Comparison of ENCODE assay signal across 23 cellular contexts in the genomic region with DNA sequence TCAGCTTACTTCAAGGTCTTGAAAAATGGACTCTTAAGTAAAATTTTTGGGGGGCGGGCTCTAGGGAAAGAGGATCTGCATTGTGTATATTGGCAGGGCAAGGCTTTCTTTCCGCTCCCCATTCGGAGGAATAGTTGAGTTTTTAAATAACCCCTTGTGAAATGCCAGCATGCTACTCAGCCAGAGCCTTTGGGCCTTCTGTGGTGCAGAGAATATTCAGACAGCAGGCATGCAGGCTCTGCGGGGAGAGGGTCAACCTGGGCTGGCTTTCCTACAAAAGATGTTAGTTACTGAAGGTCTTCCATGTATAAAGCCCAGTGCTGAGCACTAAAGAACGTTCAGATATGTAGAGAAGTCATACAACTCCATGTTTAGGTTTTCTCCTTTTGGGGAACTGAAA. TPM values are rescaled to one million over a fixed set of nuclear protein-coding genes. Genes with fewer than 3 reads are reported as not detected.
A peak's percentile ranks its signal among the peaks of the same experiment; 100 is the strongest.
DNase-seq lines count a peak whose midpoint lies in the region; ATAC-seq and TF ChIP-seq lines count a peak whose summit lies in the region.
"Had no signal": no experiment of that assay in that cellular context is flagged by ENCODE, and none has a peak within 500 bp of the region (broad histone marks: within the 10 kb centered on the region; RNA-seq: fewer than 3 reads in every experiment).

No MANE protein-coding gene starts in this region.

- no peaks in the 10 kb centered on the region for H3K36me3 Mint-ChIP-seq in nephron (ENCODE audit: low read depth)
- H3K36me3 Mint-ChIP-seq in activated T-helper 1 cell treated with anti-CD3 and anti-CD28 coated beads, Interleukin-12 subunit alpha, Interleukin-12 subunit beta, Interleukin-2, Interleukin-4 antibody, amounts not matched to agents 30 ng/mL and 10 ng/mL and 1 ng/mL, durations not matched to agents 14 hours and 24 hours and 36 hours (ENCODE audit: low read depth), result no peaks in the 10 kb centered on the region

- H3K27me3 ChIP-seq in cardiac muscle cell (no peaks in the 10 kb centered on the region), gastroesophageal sphincter (no peaks in the 10 kb centered on the region), uterus (no peaks in the 10 kb centered on the region)
- H3K27me3 ChIP-seq: neutrophil, right lobe of liver, SJCRH30, suprapubic skin had no signal

- TF ChIP-seq POLR2A in gastroesophageal sphincter (IDR thresholded peaks at IDR 0.05), result no peak
- no peak for TF ChIP-seq POLR2A in uterus (IDR thresholded peaks at IDR 0.05)

- peak overlapping the region; percentile 3 to 37 (median 5) for H3K27ac Mint-ChIP-seq in nephron
- H3K27ac Mint-ChIP-seq in activated T-helper 1 cell treated with anti-CD3 and anti-CD28 coated beads, Interleukin-12 subunit alpha, Interleukin-12 subunit beta, Interleukin-2, Interleukin-4 antibody, amounts not matched to agents 30 ng/mL and 10 ng/mL and 1 ng/mL, durations not matched to agents 14 hours and 24 hours and 36 hours, result no peak overlapping the region

- H3K27ac ChIP-seq in cardiac muscle cell, result peak overlapping the region; percentile 52
- peak overlapping the region; percentile 77 to 80 (median 79) for H3K27ac ChIP-seq in gastroesophageal sphincter
- peak overlapping the region; percentile 69 to 80 for H3K27ac ChIP-seq in uterus
- H3K27ac ChIP-seq: C4-2B, neutrophil, right lobe of liver, SJCRH30, suprapubic skin had no signal

- ATAC-seq in Right ventricle myocardium inferior (no peak), gastroesophageal sphincter (peak; percentile 29), HG02763 (IDR thresholded peaks at IDR 0.05; ENCODE audit: unreplicated experiment) (no peak), GM18868 (IDR thresholded peaks at IDR 0.05; ENCODE audit: unreplicated experiment) (no peak)
- ATAC-seq: HCT116, right lobe of liver had no signal

- no peak for TF ChIP-seq EP300 in gastroesophageal sphincter (IDR thresholded peaks at IDR 0.05)

- no peak overlapping the region for H3K4me3 Mint-ChIP-seq in nephron
- no peak overlapping the region for H3K4me3 Mint-ChIP-seq in activated T-helper 1 cell treated with anti-CD3 and anti-CD28 coated beads, Interleukin-12 subunit alpha, Interleukin-12 subunit beta, Interleukin-2, Interleukin-4 antibody, amounts not matched to agents 30 ng/mL and 10 ng/mL and 1 ng/mL, durations not matched to agents 14 hours and 24 hours and 36 hours

- H3K9me3 ChIP-seq in cardiac muscle cell (ENCODE audit: low read depth) (no peaks in the 10 kb centered on the region), gastroesophageal sphincter (no peaks in the 10 kb centered on the region), uterus (no peaks in the 10 kb centered on the region)
- H3K9me3 ChIP-seq: neutrophil, right lobe of liver, SJCRH30, suprapubic skin had no signal

- no peak overlapping the region for H3K4me3 ChIP-seq in cardiac muscle cell
- H3K4me3 ChIP-seq in gastroesophageal sphincter, result peak overlapping the region in 1 of 2 donors; percentile 14
- H3K4me3 ChIP-seq in uterus, result no peak overlapping the region
- H3K4me3 ChIP-seq: right lobe of liver, SJCRH30, suprapubic skin had no signal

- TF ChIP-seq CTCF in cardiac muscle cell (IDR thresholded peaks at IDR 0.05; ENCODE audit: low read depth, low read length) (no peak), gastroesophageal sphincter (IDR thresholded peaks at IDR 0.05) (no peak), nephron (IDR thresholded peaks at IDR 0.05; ENCODE audit: unreplicated experiment in 3 of 3) (no peak), uterus (IDR thresholded peaks at IDR 0.05) (no peak)

- intact Hi-C loops in Right ventricle myocardium inferior (cut with DNase I), result no loop called here
- intact Hi-C loops in uterus (cut with DNase I; ENCODE audit: low total_unique reads), result no loop called here
- intact Hi-C loops in activated T-helper 1 cell treated with anti-CD3 and anti-CD28 coated beads, Interleukin-12 subunit alpha, Interleukin-12 subunit beta, Interleukin-2, Interleukin-4 antibody, amounts not matched to agents 30 ng/mL and 10 ng/mL and 1 ng/mL, durations not matched to agents 14 hours and 24 hours and 36 hours (cut with micrococcal nuclease), result no loop called here

- H3K4me1 ChIP-seq in cardiac muscle cell (ENCODE audit: low read depth) (peaks cover 16% of the 10 kb centered on the region), gastroesophageal sphincter (peaks cover 3 to 62% (median 13%) of the 10 kb centered on the region in 3 donors), uterus (peaks cover 0 to 8% of the 10 kb centered on the region in 2 donors)
- H3K4me1 ChIP-seq: suprapubic skin had no signal

- WGBS in gastroesophageal sphincter (ENCODE audit: low coverage in 1 of 2), 2 donors, result 9 to 31% methylated on average over 5 of the region's 5 CpGs

- no peaks in the 10 kb centered on the region for H3K9me3 Mint-ChIP-seq in nephron
- peaks cover 3% of the 10 kb centered on the region for H3K9me3 Mint-ChIP-seq in activated T-helper 1 cell treated with anti-CD3 and anti-CD28 coated beads, Interleukin-12 subunit alpha, Interleukin-12 subunit beta, Interleukin-2, Interleukin-4 antibody, amounts not matched to agents 30 ng/mL and 10 ng/mL and 1 ng/mL, durations not matched to agents 14 hours and 24 hours and 36 hours

- H3K36me3 ChIP-seq in cardiac muscle cell (no peaks in the 10 kb centered on the region), gastroesophageal sphincter (no peaks in the 10 kb centered on the region), uterus (no peaks in the 10 kb centered on the region)
- H3K36me3 ChIP-seq: neutrophil, right lobe of liver, SJCRH30, suprapubic skin had no signal

- peaks cover 12% of the 10 kb centered on the region for H3K4me1 Mint-ChIP-seq in nephron
- H3K4me1 Mint-ChIP-seq in activated T-helper 1 cell treated with anti-CD3 and anti-CD28 coated beads, Interleukin-12 subunit alpha, Interleukin-12 subunit beta, Interleukin-2, Interleukin-4 antibody, amounts not matched to agents 30 ng/mL and 10 ng/mL and 1 ng/mL, durations not matched to agents 14 hours and 24 hours and 36 hours (ENCODE audit: low read depth), result no peaks in the 10 kb centered on the region

- no peaks in the 10 kb centered on the region for H3K27me3 Mint-ChIP-seq in nephron (ENCODE audit: low read depth)
- H3K27me3 Mint-ChIP-seq in activated T-helper 1 cell treated with anti-CD3 and anti-CD28 coated beads, Interleukin-12 subunit alpha, Interleukin-12 subunit beta, Interleukin-2, Interleukin-4 antibody, amounts not matched to agents 30 ng/mL and 10 ng/mL and 1 ng/mL, durations not matched to agents 14 hours and 24 hours and 36 hours (ENCODE audit: insufficient read depth), result peaks cover 2% of the 10 kb centered on the region

- DNase-seq in cardiac muscle cell (ENCODE audit: low read depth in 1 of 2, low spot score in 1 of 2), result peak; percentile 1 to 19
- DNase-seq in Right ventricle myocardium inferior (ENCODE audit: missing footprints), result no peak
- no peak for DNase-seq in uterus
- DNase-seq in activated T-helper 1 cell treated with anti-CD3 and anti-CD28 coated beads, Interleukin-12 subunit alpha, Interleukin-12 subunit beta, Interleukin-2, Interleukin-4 antibody, amounts not matched to agents 30 ng/mL and 10 ng/mL and 1 ng/mL, durations not matched to agents 14 hours and 24 hours and 36 hours (ENCODE audit: low spot score), result no peak
- DNase-seq: activated CD4-positive, alpha-beta T cell treated with anti-CD3 and anti-CD28 coated beads for 1 hour; activated gamma-delta T cell; foreskin melanocyte; NCI-H1417; NCI-H526 treated with DMSO at 0.1 percent for 48 hours; right lobe of liver; stimulated activated CD4-positive, alpha-beta T cell treated with anti-CD3 and anti-CD28 coated beads, Interleukin-4, amount 100 ng/mL, for 1 hour had no signal

RNA-seq across cellular contexts. Expression of a gene that starts 40.6 kb away (rescaled TPM):
- total RNA-seq in cardiac muscle cell, result 0.88 and 2.0 TPM in 2 replicates
- polyA plus RNA-seq in cardiac muscle cell, result 0.83 and 3.5 TPM in 2 replicates
- 11.5 TPM for total RNA-seq in Right ventricle myocardium inferior
- 10 to 100 TPM; 19.4 to 35.9 (median 24.1) TPM for total RNA-seq in gastroesophageal sphincter
- total RNA-seq in uterus, result 10 to 100 TPM in 2 of 4 donors, 1 to 10 TPM in 2; 3.1 to 48.2 (median 24.6) TPM
- not detected in 2 replicates for total RNA-seq in activated T-helper 1 cell treated with anti-CD3 and anti-CD28 coated beads, Interleukin-12 subunit alpha, Interleukin-12 subunit beta, Interleukin-2, Interleukin-4 antibody, amounts not matched to agents 30 ng/mL and 10 ng/mL and 1 ng/mL, durations not matched to agents 14 hours and 24 hours and 36 hours
- total RNA-seq: A172, endothelial cell of umbilical vein, HT1080 had no signal
- polyA plus RNA-seq: endothelial cell of umbilical vein had no signal

Comparison
In these comparisons a context has a peak if more than half of its experiments do, and no peak if none do; other contexts are left out.
1. DNase-seq: peak in cardiac muscle cell (2 of 2); none in Right ventricle myocardium inferior (single experiment), uterus (0 of 2) and activated T-helper 1 cell treated with anti-CD3 and anti-CD28 coated beads, Interleukin-12 subunit alpha, Interleukin-12 subunit beta, Interleukin-2, Interleukin-4 antibody, amounts not matched to agents 30 ng/mL and 10 ng/mL and 1 ng/mL, durations not matched to agents 14 hours and 24 hours and 36 hours (single experiment).
2. Peak in every context shown above with its lines, with median percentiles within 50 percentile points of each other: H3K27ac ChIP-seq.